ENCODE assay signal across 15 cellular contexts in genomic region chr1:6959491-6959890, GRCh38.
DNase-seq lines count a peak whose midpoint lies in the region; FAIRE-seq and TF ChIP-seq lines count a peak whose summit lies in the region.
"Had no signal": no experiment of that assay in that cellular context is flagged by ENCODE, and none has a peak within 500 bp of the region (broad histone marks: within the 10 kb centered on the region; RNA-seq: fewer than 3 reads in every experiment).

No MANE protein-coding gene starts in this region.

- no peak for FAIRE-seq in RCC 7860 (lab: Jason Lieb, UNC)
- no peak for FAIRE-seq in GM12892 (lab: Jason Lieb, UNC)

- H3K9me3 ChIP-seq in skeletal muscle tissue (ENCODE audit: control insufficient read depth in 3 of 3, low read length in 3 of 3) = no peaks in the 10 kb centered on the region
- H3K9me3 ChIP-seq: HAP-1 had no signal

- H3K9ac ChIP-seq in skeletal muscle tissue (ENCODE audit: low read depth in 1 of 3, low read length in 3 of 3) = peak overlapping the region in 1 of 3 donors; percentile 63

- H3K36me3 ChIP-seq in skeletal muscle tissue (ENCODE audit: control insufficient read depth in 3 of 3, insufficient read depth in 3 of 3, low read length in 3 of 3) = no peaks in the 10 kb centered on the region
- H3K36me3 ChIP-seq: HAP-1 had no signal

- H3K27me3 ChIP-seq in skeletal muscle tissue (ENCODE audit: control insufficient read depth in 3 of 3, insufficient read depth in 3 of 3, low read length in 3 of 3) = peaks cover 0 to 9% (median 0%) of the 10 kb centered on the region in 3 donors

- no peak overlapping the region for H3K4me3 ChIP-seq in skeletal muscle tissue (ENCODE audit: low read length in 3 of 3)
- H3K4me3 ChIP-seq: HAP-1 had no signal

- no peak for TF ChIP-seq POLR2A in GM12892 (IDR thresholded peaks at IDR 0.05; ENCODE audit: low read depth, low read length)

- DNase-seq in SIG-M5 treated with dmso at 0.1 percent for 504 hours (lab: John Stamatoyannopoulos, UW; ENCODE audit: unreplicated experiment) (peak; percentile 32), SIG-M5 (lab: John Stamatoyannopoulos, UW) (no peak), RCC 7860 (ENCODE audit: low spot score) (peak; percentile 53), kidney tubule cell (ENCODE audit: low spot score) (peak; percentile 67), GM12892 (ENCODE audit: insufficient read length) (no peak), dermis blood vessel endothelial cell (no peak)
- no peak for DNase-seq in stimulated activated CD4-positive, alpha-beta T cell treated with anti-CD3 and anti-CD28 coated beads, Interleukin-2, amount 100 ng/mL, for 24 hours
- DNase-seq: MV-4-11, NCI-H1417 treated with DMSO at 0.1 percent for 48 hours, NCI-H1930, NCI-H446, NCI-H774 had no signal

- H3K4me1 ChIP-seq in skeletal muscle tissue (ENCODE audit: control insufficient read depth in 3 of 3, insufficient read depth in 3 of 3, low read length in 3 of 3) = peaks cover 17 to 39% (median 36%) of the 10 kb centered on the region in 3 donors

- peak overlapping the region; percentile 77 for H3K27ac ChIP-seq in skeletal muscle tissue (ENCODE audit: low read depth, low read length)
- H3K27ac ChIP-seq: HL-60 had no signal

Comparison
In these comparisons a context has a peak if more than half of its experiments do, and no peak if none do; other contexts are left out.
1. DNase-seq: peak in SIG-M5 treated with dmso at 0.1 percent for 504 hours (single experiment), RCC 7860 (single experiment) and kidney tubule cell (single experiment); none in SIG-M5 (single experiment), GM12892 (single experiment), stimulated activated CD4-positive, alpha-beta T cell treated with anti-CD3 and anti-CD28 coated beads, Interleukin-2, amount 100 ng/mL, for 24 hours (0 of 2) and dermis blood vessel endothelial cell (single experiment).